8 cellular contexts compared by ENCODE assay signal in the genomic region with DNA sequence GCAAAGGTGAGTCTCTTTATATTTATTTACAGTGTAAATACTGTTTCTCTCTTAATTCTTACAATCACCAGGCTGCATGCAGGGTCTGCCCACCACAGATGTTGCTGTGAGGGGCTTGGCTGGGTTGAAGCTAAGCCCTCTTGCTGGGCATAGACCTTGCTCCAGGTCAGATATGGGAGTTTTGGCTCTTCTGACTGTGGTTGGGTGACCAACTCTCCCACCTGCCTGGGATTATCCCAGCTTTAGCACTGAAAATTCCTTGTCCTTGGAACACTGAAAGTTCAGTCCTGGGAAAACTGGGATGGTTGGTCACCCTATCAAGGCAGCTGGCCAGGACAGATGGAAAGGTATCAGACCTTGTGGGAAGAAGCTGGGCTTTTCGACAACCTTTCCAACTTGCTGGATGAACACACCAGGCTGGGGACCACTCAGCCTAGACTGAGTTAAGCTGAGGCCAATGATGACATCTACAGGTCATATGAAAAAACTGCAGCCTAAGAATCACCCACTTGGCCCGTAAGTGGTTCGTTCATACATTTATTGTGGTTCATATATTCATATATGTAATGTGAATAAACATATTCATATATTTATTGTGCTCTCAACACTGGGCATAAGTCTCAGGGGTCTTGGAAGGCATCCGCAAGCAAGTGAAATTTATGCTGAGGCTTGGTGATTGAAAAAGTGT. TPM values are rescaled to one million over a fixed set of nuclear protein-coding genes. Genes with fewer than 3 reads are reported as not detected.
DNase-seq lines count a peak whose midpoint lies in the region; ATAC-seq and TF ChIP-seq lines count a peak whose summit lies in the region.

No MANE protein-coding gene starts in this region.

- H3K36me3 Mint-ChIP-seq in activated T-cell treated with anti-CD3 and anti-CD28 coated beads, Interleukin-2, amount 50 U/mL, for 24 hours (ENCODE audit: low read depth): peaks cover 6% of the 10 kb centered on the region
- H3K36me3 Mint-ChIP-seq in osteocyte (ENCODE audit: unreplicated experiment): no peaks in the 10 kb centered on the region

- H3K36me3 ChIP-seq in NT2/D1 (ENCODE audit: insufficient read depth, insufficient read length, low read length): no peaks in the 10 kb centered on the region

- H3K27me3 ChIP-seq in NT2/D1 (ENCODE audit: insufficient read depth, insufficient read length): no peaks in the 10 kb centered on the region

- H3K9me3 ChIP-seq in NT2/D1 (ENCODE audit: insufficient read depth, low read length): peaks cover 5% of the 10 kb centered on the region; the same call in 1 of the 2 replicates

- DNase-seq in DMS153 treated with DMSO at 0.1 percent for 48 hours (lab: John Stamatoyannopoulos, UW; ENCODE audit: unreplicated experiment) (peak; percentile 81), KBM-7 (peak; percentile 71), NT2/D1 (ENCODE audit: low read depth, low spot score) (peak; percentile 86), fibroblast of the conjunctiva (ENCODE audit: low read depth) (peak; percentile 78), osteocyte (ENCODE audit: extremely low spot score, unreplicated experiment) (peak; percentile 76)
- peak; percentile 39 for DNase-seq in activated T-cell treated with anti-CD3 and anti-CD28 coated beads, Interleukin-2, amount 50 U/mL, for 24 hours

- TF ChIP-seq CTCF in osteocyte (IDR thresholded peaks at IDR 0.05): peak; percentile 86

- H3K9ac ChIP-seq in NT2/D1 (ENCODE audit: insufficient read length, low read depth): no peak overlapping the region

- H3K4me3 ChIP-seq in NT2/D1 (ENCODE audit: insufficient read length, low read depth): no peak overlapping the region

- peaks cover 10% of the 10 kb centered on the region for H3K4me1 ChIP-seq in NT2/D1 (ENCODE audit: insufficient read depth, insufficient read length)

- H3K9me3 Mint-ChIP-seq in activated T-cell treated with anti-CD3 and anti-CD28 coated beads, Interleukin-2, amount 50 U/mL, for 24 hours: no peaks in the 10 kb centered on the region
- H3K9me3 Mint-ChIP-seq in osteocyte (ENCODE audit: unreplicated experiment): no peaks in the 10 kb centered on the region

- no peak overlapping the region for H3K27ac Mint-ChIP-seq in activated T-cell treated with anti-CD3 and anti-CD28 coated beads, Interleukin-2, amount 50 U/mL, for 24 hours
- no peak overlapping the region for H3K27ac Mint-ChIP-seq in osteocyte (ENCODE audit: unreplicated experiment)

- ATAC-seq in GM21825 (IDR thresholded peaks at IDR 0.05; ENCODE audit: unreplicated experiment) (no peak), HG03039 (IDR thresholded peaks at IDR 0.05; ENCODE audit: unreplicated experiment) (no peak)

- in situ Hi-C loops in KBM-7 (cut with MboI; ENCODE audit: low pct_unique_long_range_greater_than_20kb, low sequenced_read_pairs): loop anchor here (10.0 to 25.0 kb wide), 2 partner anchors 285 to 513 kb away; partner anchors contain the start of genes BEST4, HECTD3, RPS8 and UROD

- no peak overlapping the region for H3K4me3 Mint-ChIP-seq in activated T-cell treated with anti-CD3 and anti-CD28 coated beads, Interleukin-2, amount 50 U/mL, for 24 hours
- no peak overlapping the region for H3K4me3 Mint-ChIP-seq in osteocyte (ENCODE audit: unreplicated experiment)

- no peaks in the 10 kb centered on the region for H3K27me3 Mint-ChIP-seq in activated T-cell treated with anti-CD3 and anti-CD28 coated beads, Interleukin-2, amount 50 U/mL, for 24 hours
- H3K27me3 Mint-ChIP-seq in osteocyte (ENCODE audit: unreplicated experiment): no peaks in the 10 kb centered on the region

- peaks cover 22% of the 10 kb centered on the region for H3K4me1 Mint-ChIP-seq in activated T-cell treated with anti-CD3 and anti-CD28 coated beads, Interleukin-2, amount 50 U/mL, for 24 hours (ENCODE audit: low read depth)
- H3K4me1 Mint-ChIP-seq in osteocyte (ENCODE audit: unreplicated experiment): peaks cover 13% of the 10 kb centered on the region

RNA-seq across cellular contexts. Expression of gene HPDL, which starts 26.6 kb away (rescaled TPM):
- 0.35 TPM in 1 of 2 replicates, not detected in the other for total RNA-seq in osteocyte

RNA-seq across cellular contexts. Expression of gene TOE1, which starts 39.8 kb away (rescaled TPM):
- 8.5 and 8.6 TPM in 2 replicates for total RNA-seq in osteocyte

RNA-seq across cellular contexts. Expression of gene MUTYH, which starts 40.1 kb away (rescaled TPM):
- total RNA-seq in osteocyte: 19.9 and 25.1 TPM in 2 replicates
